2 cellular contexts compared by ENCODE assay signal in the genomic region with DNA sequence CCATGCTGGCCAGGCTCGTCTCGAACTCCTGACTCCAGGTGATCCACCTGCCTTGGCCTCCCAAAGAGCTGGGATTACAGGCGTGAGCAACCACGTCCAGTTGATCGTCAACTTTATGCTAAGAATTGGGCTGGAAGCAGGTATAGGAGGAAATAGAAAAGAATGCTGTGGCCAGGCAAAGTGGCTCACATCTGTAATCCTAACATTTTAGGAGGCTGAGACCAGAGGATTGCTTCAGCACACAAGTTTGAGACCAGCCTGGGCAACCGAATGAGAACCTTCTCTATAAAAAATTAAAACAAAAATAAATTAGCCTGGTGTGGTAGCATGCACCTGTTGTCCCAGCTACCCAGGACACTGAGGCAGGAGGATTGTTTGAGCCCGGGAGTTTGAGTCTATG.
A peak's percentile ranks its signal among the peaks of the same experiment; 100 is the strongest.
TF ChIP-seq lines count a peak whose summit lies in the region.

No MANE protein-coding gene starts in this region.

TF ChIP-seq in GM23338, 12 proteins besides CTCF, POLR2A, EP300 and RAD21:
- TF ChIP-seq JUNB (IDR thresholded peaks at IDR 0.05; ENCODE audit: unreplicated experiment) (no peak), ZNF331 (CRISPR knock-in tag; IDR thresholded peaks at IDR 0.05; ENCODE audit: low read depth) (no peak)

TF ChIP-seq in GM12878, 131 proteins besides CTCF, POLR2A, EP300 and RAD21:
- TF ChIP-seq FOXK2 (IDR thresholded peaks at IDR 0.05) = 0 out of 2 replicates have a peak, but pooled peaks have one; percentile 10
- no peak for TF ChIP-seq BACH1 (IDR thresholded peaks at IDR 0.05; ENCODE audit: borderline replicate concordance)
- TF ChIP-seq ZBTB11 (CRISPR knock-in tag; IDR thresholded peaks at IDR 0.05) = no peak
- no peak for TF ChIP-seq NKRF (conservative IDR thresholded peaks at IDR 0.05)
TF ChIP-seq in GM12878: peak in this region for 1.
